Comparison of ENCODE assay signal across 8 cellular contexts in the genomic region with DNA sequence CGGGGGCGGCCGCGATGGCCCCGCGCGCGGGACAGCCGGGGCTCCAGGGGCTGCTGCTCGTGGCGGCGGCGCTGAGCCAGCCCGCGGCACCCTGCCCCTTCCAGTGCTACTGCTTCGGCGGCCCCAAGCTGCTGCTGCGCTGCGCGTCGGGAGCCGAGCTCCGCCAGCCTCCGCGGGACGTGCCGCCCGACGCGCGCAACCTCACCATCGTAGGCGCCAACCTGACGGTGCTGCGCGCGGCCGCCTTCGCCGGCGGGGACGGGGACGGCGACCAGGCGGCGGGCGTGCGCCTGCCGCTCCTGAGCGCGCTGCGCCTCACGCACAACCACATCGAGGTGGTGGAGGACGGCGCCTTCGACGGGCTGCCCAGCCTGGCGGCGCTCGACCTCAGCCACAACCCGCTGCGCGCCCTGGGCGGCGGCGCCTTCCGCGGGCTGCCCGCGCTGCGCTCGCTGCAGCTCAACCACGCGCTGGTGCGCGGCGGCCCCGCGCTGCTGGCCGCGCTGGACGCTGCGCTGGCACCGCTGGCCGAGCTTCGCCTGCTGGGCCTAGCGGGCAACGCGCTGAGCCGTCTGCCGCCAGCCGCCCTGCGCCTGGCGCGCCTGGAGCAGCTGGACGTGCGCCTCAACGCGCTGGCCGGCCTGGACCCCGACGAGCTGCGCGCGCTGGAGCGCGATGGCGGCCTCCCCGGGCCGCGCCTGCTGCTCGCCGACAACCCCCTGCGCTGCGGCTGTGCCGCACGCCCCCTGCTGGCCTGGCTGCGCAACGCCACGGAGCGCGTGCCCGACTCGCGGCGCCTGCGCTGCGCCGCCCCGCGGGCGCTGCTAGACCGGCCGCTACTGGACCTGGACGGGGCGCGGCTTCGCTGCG. TPM values are rescaled to one million over a fixed set of nuclear protein-coding genes. Genes with fewer than 3 reads are reported as not detected.
DNase-seq lines count a peak whose midpoint lies in the region; ATAC-seq, FAIRE-seq and TF ChIP-seq lines count a peak whose summit lies in the region.

No MANE protein-coding gene starts in this region.

- no peak overlapping the region for H3K9ac ChIP-seq in mammary epithelial cell (ENCODE audit: insufficient read depth, low read length)

- H3K79me2 ChIP-seq in mammary epithelial cell (ENCODE audit: insufficient read depth, low read length): no peaks in the 10 kb centered on the region

- CTCF ChIA-PET in mammary epithelial cell (lab: Charles Lee; ENCODE audit: low non-redundant PET): interaction anchor here (1.3 kb wide), 1 partner anchor 101 kb away, joined by 5 read pairs; no protein-coding TSS in a partner anchor

- peak; percentile 97 for DNase-seq in GM12892 (ENCODE audit: insufficient read length)
- DNase-seq in NCI-H1930 (lab: John Stamatoyannopoulos, UW): peak; percentile 70 to 92
- DNase-seq in mammary epithelial cell: peak; percentile 76
- DNase-seq in inferior parietal cortex (ENCODE audit: extremely low spot score): peak; percentile 70
- peak; percentile 97 for DNase-seq in spleen
- DNase-seq in GF-D8 (lab: John Stamatoyannopoulos, UW): no peak

- peak overlapping the region; percentile 96 for H3K4me2 ChIP-seq in mammary epithelial cell (ENCODE audit: insufficient read depth, low read depth, low read length)

- no peaks in the 10 kb centered on the region for H3K36me3 ChIP-seq in mammary epithelial cell (ENCODE audit: insufficient read depth, low read length)
- no peaks in the 10 kb centered on the region for H3K36me3 ChIP-seq in spleen

- 1% methylated on average over 14 of the region's 140 CpGs for WGBS in mammary epithelial cell (ENCODE audit: low coverage, missing lambda C conversion rate)
- WGBS in spleen, 5 donors: 0 to 5% (median 1%) methylated on average over 32 to 140 of the region's 140 CpGs

- no TSS peak for BruUV-seq in mammary epithelial cell (replicated peaks; lab: Mats Ljungman, UMichigan)

- peak overlapping the region; percentile 93 for H2AFZ ChIP-seq in mammary epithelial cell (ENCODE audit: low read depth, low read length)

- dilution Hi-C loops in mammary epithelial cell (cut with HindIII; ENCODE audit: low sequenced_read_pairs): no loop called here

- H3K27ac ChIP-seq in mammary epithelial cell (ENCODE audit: insufficient read depth, low read depth, low read length): no peak overlapping the region
- peak overlapping the region in 4 of 8 donors; percentile 17 to 50 (median 29) for H3K27ac ChIP-seq in spleen

- FAIRE-seq in GM12892 (lab: Jason Lieb, UNC): peak; percentile 99

- H3K4me1 ChIP-seq in mammary epithelial cell (ENCODE audit: insufficient read depth, low read length) (peaks cover 11% of the 10 kb centered on the region), spleen (peaks cover 0 to 25% (median 17%) of the 10 kb centered on the region in 6 donors)

- H4K20me1 ChIP-seq in mammary epithelial cell (ENCODE audit: insufficient read depth, low read length): no peaks in the 10 kb centered on the region

- TF ChIP-seq CTCF in WI38 (IDR thresholded peaks at IDR 0.05; ENCODE audit: low read depth, low read length) (peak; percentile 36), mammary epithelial cell (conservative IDR thresholded peaks at IDR 0.05 in 1 of 2, IDR thresholded peaks at IDR 0.05 in 1 of 2; ENCODE audit: extremely low read depth in 1 of 2, insufficient read depth in 1 of 2, low read depth in 1 of 2, low read length in 2 of 2) (peak; percentile 51 to 75), spleen (IDR thresholded peaks at IDR 0.05 in 8 of 11, conservative IDR thresholded peaks at IDR 0.05 in 3 of 11) (peak in 8 of 11 experiments; percentile 24 to 98 (median 94))

- intact Hi-C loops in mammary epithelial cell (cut with micrococcal nuclease) (no loop called here), spleen (cut with DNase I; ENCODE audit: low total_unique reads) (loop anchor here (5.0 to 10.0 kb wide), 2 partner anchors 99 to 306 kb away; no protein-coding TSS in a partner anchor)

- peak overlapping the region; percentile 42 for H3K4me3 ChIP-seq in WI38 (ENCODE audit: low read depth, low read length)
- peak overlapping the region; percentile 31 to 60 (median 58) for H3K4me3 ChIP-seq in mammary epithelial cell (replicated peaks in 1 of 3; ENCODE audit: insufficient read depth in 1 of 3, low read depth in 2 of 3, low read length in 3 of 3)
- peak overlapping the region; percentile 6 to 84 (median 46) for H3K4me3 ChIP-seq in spleen

- peak; percentile 63 for ATAC-seq in HG02840 (IDR thresholded peaks at IDR 0.05; ENCODE audit: low FRiP score, unreplicated experiment)

- H3K9me3 ChIP-seq in mammary epithelial cell (replicated peaks; ENCODE audit: insufficient read depth, low read length): no peaks in the 10 kb centered on the region
- no peaks in the 10 kb centered on the region for H3K9me3 ChIP-seq in spleen

- H3K27me3 ChIP-seq in mammary epithelial cell (ENCODE audit: insufficient read depth, low read length): peaks cover 11% of the 10 kb centered on the region
- H3K27me3 ChIP-seq in spleen (replicated peaks in 1 of 7): peaks cover 2 to 90% (median 50%) of the 10 kb centered on the region in 7 donors

- in situ Hi-C loops in mammary epithelial cell (cut with MboI; ENCODE audit: low sequenced_read_pairs in 2 of 2): loop anchor here in 1 of 2 donors (10.0 to 25.0 kb wide), 2 partner anchors 216 to 329 kb away; no protein-coding TSS in a partner anchor

- TF ChIP-seq POLR2A in GM12892 (IDR thresholded peaks at IDR 0.05; ENCODE audit: low read depth, low read length) (no peak), spleen (IDR thresholded peaks at IDR 0.05) (no peak)

RNA-seq across cellular contexts. Expression of a gene that starts 0.7 kb away (rescaled TPM):
- polyA plus RNA-seq in GM12892 (2012; ENCODE audit: missing spikeins): not detected
- under 1 TPM in 1 of 2 donors, not detected in 1; 0.21 TPM for total RNA-seq in mammary epithelial cell
- 0.01 TPM for polyA plus RNA-seq in mammary epithelial cell
- polyA minus RNA-seq in mammary epithelial cell: not detected
- under 1 TPM in 4 of 7 donors, not detected in 3; 0.16 to 0.59 (median 0.23) TPM for total RNA-seq in spleen
- polyA plus RNA-seq in spleen: under 1 TPM; 0.10 to 0.15 (median 0.11) TPM

Comparison
In these comparisons a context has a peak if more than half of its experiments do, and no peak if none do; other contexts are left out.
1. CTCF ChIP-seq: peak in every context shown above with its lines; median percentile 94 in spleen; 63 in mammary epithelial cell; 36 in WI38.